In genomic region chr6:5517781-5518180, GRCh38 we compare ENCODE assay signal across 9 cellular contexts.
DNase-seq lines count a peak whose midpoint lies in the region; ATAC-seq and FAIRE-seq lines count a peak whose summit lies in the region.
"Had no signal": no experiment of that assay in that cellular context is flagged by ENCODE, and none has a peak within 500 bp of the region (broad histone marks: within the 10 kb centered on the region; RNA-seq: fewer than 3 reads in every experiment).

No MANE protein-coding gene starts in this region.

- DNase-seq in GM18507 (ENCODE audit: extremely low spot score, insufficient read length, low read depth) (no peak), NCI-H2029 treated with DMSO at 0.1 percent for 48 hours (lab: John Stamatoyannopoulos, UW) (no peak), NCI-H446 treated with DMSO at 0.1 percent for 48 hours (lab: John Stamatoyannopoulos, UW) (no peak), A172 (ENCODE audit: low spot score) (no peak), hypothalamus (lab: John Stamatoyannopoulos, UW) (no peak)
- peak; percentile 61 for DNase-seq in activated CD8-positive, alpha-beta memory T cell treated with anti-CD3 and anti-CD28 coated beads, Interleukin-2, amount 50 U/mL, for 48 hours
- DNase-seq in stimulated activated CD4-positive, alpha-beta T cell treated with anti-CD3 and anti-CD28 coated beads, Interleukin-2, amount 100 ng/mL, for 24 hours = peak; percentile 39 to 44
- DNase-seq: Right ventricle myocardium superior had no signal

- peak; percentile 58 for ATAC-seq in HG03039 (IDR thresholded peaks at IDR 0.05; ENCODE audit: unreplicated experiment)

- FAIRE-seq in GM18507 (lab: Jason Lieb, UNC) = peak; percentile 62

Comparison
In these comparisons a context has a peak if more than half of its experiments do, and no peak if none do; other contexts are left out.
1. DNase-seq: peak in activated CD8-positive, alpha-beta memory T cell treated with anti-CD3 and anti-CD28 coated beads, Interleukin-2, amount 50 U/mL, for 48 hours (single experiment) and stimulated activated CD4-positive, alpha-beta T cell treated with anti-CD3 and anti-CD28 coated beads, Interleukin-2, amount 100 ng/mL, for 24 hours (2 of 2); none in GM18507 (single experiment), NCI-H2029 treated with DMSO at 0.1 percent for 48 hours (single experiment), NCI-H446 treated with DMSO at 0.1 percent for 48 hours (single experiment), A172 (single experiment) and hypothalamus (0 of 51).